In the genomic region with DNA sequence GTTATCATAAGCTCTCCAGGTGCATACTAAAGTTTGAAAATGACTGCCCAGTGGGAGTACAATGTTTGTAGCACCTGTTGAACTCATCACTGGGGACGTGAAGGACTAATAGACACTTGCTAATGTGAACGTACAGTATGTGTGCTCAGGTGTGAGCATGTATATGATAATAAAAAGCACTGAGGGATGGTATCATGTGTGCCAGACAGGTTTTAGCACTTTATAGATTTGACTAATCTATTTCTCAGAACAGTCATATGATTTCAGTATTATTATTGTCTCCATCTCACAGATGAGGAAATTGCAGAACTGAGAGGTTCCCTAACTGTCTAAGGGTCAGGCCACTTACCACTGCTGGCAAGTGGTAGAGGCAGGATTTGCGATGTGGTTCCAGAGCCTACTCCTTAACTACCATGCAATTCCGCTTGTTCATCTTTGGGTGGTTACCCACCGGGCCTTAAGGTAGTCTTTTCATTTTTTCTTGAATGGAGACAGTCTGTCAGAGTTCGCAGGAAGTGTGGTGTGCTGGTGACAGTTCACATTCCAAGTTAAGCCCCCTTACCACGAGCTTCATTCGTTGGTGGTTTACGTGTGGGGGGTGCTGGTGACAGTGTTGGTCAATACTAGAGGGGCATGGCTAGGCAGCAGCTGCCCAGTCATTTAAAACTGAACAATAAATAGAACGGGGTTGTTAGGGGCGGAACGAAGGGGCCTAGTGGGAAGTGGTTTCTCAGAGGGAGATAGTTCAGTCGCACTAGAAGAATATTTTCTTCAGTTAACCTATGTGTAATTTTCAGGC, we compare ENCODE assay signal across 7 cellular contexts. TPM values are rescaled to one million over a fixed set of nuclear protein-coding genes. Genes with fewer than 3 reads are reported as not detected.
DNase-seq lines count a peak whose midpoint lies in the region; ATAC-seq and TF ChIP-seq lines count a peak whose summit lies in the region.

No MANE protein-coding gene starts in this region.

- intact Hi-C loops in natural killer cell (cut with micrococcal nuclease) = loop anchor here (2.0 kb wide), 1 partner anchor 14 kb away; no protein-coding TSS in a partner anchor

- peak; percentile 79 for ATAC-seq in GM18909 (IDR thresholded peaks at IDR 0.05; ENCODE audit: poor library complexity, unreplicated experiment)
- peak; percentile 66 for ATAC-seq in HG02840 (IDR thresholded peaks at IDR 0.05; ENCODE audit: low FRiP score, unreplicated experiment)
- peak; percentile 75 to 85 (median 77) for ATAC-seq in natural killer cell

- H3K4me3 Mint-ChIP-seq in natural killer cell = peak overlapping the region; percentile 43

- H3K9me3 Mint-ChIP-seq in natural killer cell = no peaks in the 10 kb centered on the region

- H3K27me3 Mint-ChIP-seq in natural killer cell (ENCODE audit: low read depth in 2 of 2) = no peaks in the 10 kb centered on the region

- H3K27ac Mint-ChIP-seq in natural killer cell = peak overlapping the region; percentile 86 to 90

- no peaks in the 10 kb centered on the region for H3K36me3 Mint-ChIP-seq in natural killer cell

- no peak for TF ChIP-seq CTCF in natural killer cell (IDR thresholded peaks at IDR 0.05)

- H3K4me1 Mint-ChIP-seq in natural killer cell = peaks cover 83 to 87% of the 10 kb centered on the region in 2 donors

- DNase-seq in NOMO-1 treated with DMSO at 0.1 percent for 48 hours (lab: John Stamatoyannopoulos, UW; ENCODE audit: unreplicated experiment) = peak; percentile 97
- DNase-seq in natural killer cell = peak; percentile 44
- DNase-seq in putamen (ENCODE audit: low spot score) = no peak
- DNase-seq in RPMI8226 = no peak
- DNase-seq in NCI-H2029 treated with DMSO at 0.1 percent for 48 hours (lab: John Stamatoyannopoulos, UW) = no peak

RNA-seq across cellular contexts. Expression of a gene that starts 46.8 kb away (rescaled TPM):
- 10 to 100 TPM; 42.2 to 51.8 (median 44.0) TPM for total RNA-seq in natural killer cell

Comparison
In these comparisons a context has a peak if more than half of its experiments do, and no peak if none do; other contexts are left out.
1. DNase-seq: peak in NOMO-1 treated with DMSO at 0.1 percent for 48 hours (single experiment) and natural killer cell (single experiment); none in putamen (single experiment), RPMI8226 (single experiment) and NCI-H2029 treated with DMSO at 0.1 percent for 48 hours (single experiment).
2. Peak in every context shown above with its lines, with median percentiles within 50 percentile points of each other: ATAC-seq.